8 cellular contexts compared by ENCODE assay signal in the genomic region with DNA sequence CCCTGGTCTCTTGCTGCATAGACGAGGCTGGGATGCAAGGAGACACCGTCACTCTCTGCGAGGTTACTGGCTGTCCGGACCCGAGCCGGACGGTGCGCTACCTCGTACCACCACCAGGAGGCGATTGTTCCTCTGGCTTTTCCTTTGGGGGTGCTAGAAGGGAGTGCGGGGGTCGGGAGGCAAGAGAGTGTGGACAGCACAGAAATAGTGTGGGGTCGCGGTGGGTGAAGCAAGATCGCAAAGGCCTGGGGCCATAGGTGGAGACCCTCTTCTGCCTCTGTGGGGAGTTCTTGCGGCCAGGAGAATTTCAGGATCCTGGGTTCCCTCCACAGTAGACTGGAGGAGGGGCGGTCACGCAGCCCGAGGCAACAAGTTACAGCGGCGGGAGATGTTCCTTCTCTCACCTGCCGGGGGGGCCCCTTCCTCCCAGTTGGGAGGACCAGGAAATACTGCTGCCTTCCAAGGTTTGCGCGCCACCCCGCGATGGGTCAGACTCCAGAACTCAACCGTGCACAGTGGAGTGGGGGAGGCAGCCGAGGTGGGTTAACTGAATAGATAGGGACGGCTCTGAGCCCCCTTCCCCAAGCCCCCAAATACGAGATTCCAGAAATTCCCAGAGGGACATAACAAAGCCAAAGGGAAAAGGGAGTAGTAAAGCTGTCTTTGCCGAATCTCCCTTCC. TPM values are rescaled to one million over a fixed set of nuclear protein-coding genes. Genes with fewer than 3 reads are reported as not detected.
A peak's percentile ranks its signal among the peaks of the same experiment; 100 is the strongest.
DNase-seq lines count a peak whose midpoint lies in the region; ATAC-seq lines count a peak whose summit lies in the region.

No MANE protein-coding gene starts in this region.

- H3K27ac Mint-ChIP-seq in stimulated activated memory B cell treated with anti-CD40 and anti-IgM and Interleukin-4, amounts not matched to agents 10 μg/mL and 1 μg/mL and 100 μg/mL, for 72 hours = no peak overlapping the region

- DNase-seq in ELF-1 (ENCODE audit: low read depth, low spot score) = peak; percentile 84
- peak; percentile 22 for DNase-seq in MG63
- peak; percentile 82 for DNase-seq in activated CD4-positive, alpha-beta T cell treated with anti-CD3 and anti-CD28 coated beads for 48 hours
- peak; percentile 60 for DNase-seq in dermis blood vessel endothelial cell
- DNase-seq in lung microvascular endothelial cell (ENCODE audit: low read depth in 2 of 2) = peak; percentile 35 to 52
- DNase-seq in NOMO-1 treated with dmso at 0.1 percent for 144 hours (lab: John Stamatoyannopoulos, UW; ENCODE audit: unreplicated experiment) = no peak

- no peaks in the 10 kb centered on the region for H3K36me3 ChIP-seq in MG63

- peaks cover 10% of the 10 kb centered on the region for H3K27me3 ChIP-seq in MG63

- H3K4me3 ChIP-seq in MG63 = no peak overlapping the region

- peak overlapping the region; percentile 66 for H3K4me3 Mint-ChIP-seq in stimulated activated memory B cell treated with anti-CD40 and anti-IgM and Interleukin-4, amounts not matched to agents 10 μg/mL and 1 μg/mL and 100 μg/mL, for 72 hours

- H3K36me3 Mint-ChIP-seq in stimulated activated memory B cell treated with anti-CD40 and anti-IgM and Interleukin-4, amounts not matched to agents 10 μg/mL and 1 μg/mL and 100 μg/mL, for 72 hours = peaks cover 22% of the 10 kb centered on the region

- H3K9me3 ChIP-seq in MG63 = no peaks in the 10 kb centered on the region

- no peaks in the 10 kb centered on the region for H3K9me3 Mint-ChIP-seq in stimulated activated memory B cell treated with anti-CD40 and anti-IgM and Interleukin-4, amounts not matched to agents 10 μg/mL and 1 μg/mL and 100 μg/mL, for 72 hours

- no peaks in the 10 kb centered on the region for H3K27me3 Mint-ChIP-seq in stimulated activated memory B cell treated with anti-CD40 and anti-IgM and Interleukin-4, amounts not matched to agents 10 μg/mL and 1 μg/mL and 100 μg/mL, for 72 hours

- no peak for ATAC-seq in stimulated activated memory B cell treated with anti-CD40 and anti-IgM and Interleukin-4, amounts not matched to agents 10 μg/mL and 1 μg/mL and 100 μg/mL, for 72 hours
- no peak for ATAC-seq in GM19467 (IDR thresholded peaks at IDR 0.05; ENCODE audit: unreplicated experiment)

- H3K4me1 Mint-ChIP-seq in stimulated activated memory B cell treated with anti-CD40 and anti-IgM and Interleukin-4, amounts not matched to agents 10 μg/mL and 1 μg/mL and 100 μg/mL, for 72 hours = peaks cover 60% of the 10 kb centered on the region

RNA-seq across cellular contexts. Expression of gene PHOSPHO1, which starts 6.9 kb away (rescaled TPM):
- total RNA-seq in MG63 (2014; rRNA removed; shearing (Covaris generic); ENCODE audit: low replicate concordance) = not detected in 2 replicates
- total RNA-seq in dermis blood vessel endothelial cell (0.14 TPM in 1 of 2 replicates, not detected in the other), lung microvascular endothelial cell (not detected in 2 replicates)

RNA-seq across cellular contexts. Expression of gene ABI3, which starts 13.2 kb away (rescaled TPM):
- total RNA-seq in MG63 (2014; rRNA removed; shearing (Covaris generic); ENCODE audit: low replicate concordance) = not detected in 2 replicates
- total RNA-seq in dermis blood vessel endothelial cell (12.9 and 21.7 TPM in 2 replicates), lung microvascular endothelial cell (6.0 and 14.4 TPM in 2 replicates)

RNA-seq across cellular contexts. Expression of gene GNGT2, which starts 13.3 kb away (rescaled TPM):
- not detected in 2 replicates for total RNA-seq in MG63 (2014; rRNA removed; shearing (Covaris generic); ENCODE audit: low replicate concordance)
- total RNA-seq in dermis blood vessel endothelial cell (1.4 and 2.9 TPM in 2 replicates), lung microvascular endothelial cell (0.40 and 1.5 TPM in 2 replicates)
